ENCODE assay signal across 2 cellular contexts in the genomic region with DNA sequence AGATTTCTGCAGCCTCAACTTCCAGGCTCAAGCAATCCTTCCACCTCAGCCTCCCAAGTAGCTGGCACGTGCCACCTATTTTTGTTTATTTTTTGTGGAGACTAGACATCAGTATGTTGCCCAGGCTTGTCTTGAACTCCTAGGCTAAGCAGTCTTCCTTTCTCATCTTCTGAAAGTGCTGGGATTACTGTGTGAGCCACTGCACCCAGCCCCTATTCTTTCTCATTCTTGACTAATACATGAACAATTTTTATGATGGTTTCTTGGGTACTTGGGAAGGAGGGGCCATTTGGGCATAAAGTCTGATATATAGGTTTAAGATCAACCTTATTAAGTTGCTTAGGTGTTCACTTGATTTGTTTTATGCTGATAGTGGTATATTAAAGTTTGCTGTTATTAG.
TF ChIP-seq lines count a peak whose summit lies in the region.

No MANE protein-coding gene starts in this region.

TF ChIP-seq in WTC11, 78 proteins besides CTCF, POLR2A, EP300 and RAD21:
- TF ChIP-seq RORB (CRISPR knock-in tag; IDR thresholded peaks at IDR 0.05) (no peak), NFYB (CRISPR knock-in tag; conservative IDR thresholded peaks at IDR 0.05; ENCODE audit: low read depth) (no peak), ZNF671 (CRISPR knock-in tag; IDR thresholded peaks at IDR 0.05) (no peak), HMGA2 (CRISPR knock-in tag; IDR thresholded peaks at IDR 0.05) (no peak), GTF2I (CRISPR knock-in tag; conservative IDR thresholded peaks at IDR 0.05) (no peak)
- TF ChIP-seq, protein P1, sequence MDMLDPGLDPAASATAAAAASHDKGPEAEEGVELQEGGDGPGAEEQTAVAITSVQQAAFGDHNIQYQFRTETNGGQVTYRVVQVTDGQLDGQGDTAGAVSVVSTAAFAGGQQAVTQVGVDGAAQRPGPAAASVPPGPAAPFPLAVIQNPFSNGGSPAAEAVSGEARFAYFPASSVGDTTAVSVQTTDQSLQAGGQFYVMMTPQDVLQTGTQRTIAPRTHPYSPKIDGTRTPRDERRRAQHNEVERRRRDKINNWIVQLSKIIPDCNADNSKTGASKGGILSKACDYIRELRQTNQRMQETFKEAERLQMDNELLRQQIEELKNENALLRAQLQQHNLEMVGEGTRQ (CRISPR knock-in tag; IDR thresholded peaks at IDR 0.05), result no peak
- TF ChIP-seq, protein P2, sequence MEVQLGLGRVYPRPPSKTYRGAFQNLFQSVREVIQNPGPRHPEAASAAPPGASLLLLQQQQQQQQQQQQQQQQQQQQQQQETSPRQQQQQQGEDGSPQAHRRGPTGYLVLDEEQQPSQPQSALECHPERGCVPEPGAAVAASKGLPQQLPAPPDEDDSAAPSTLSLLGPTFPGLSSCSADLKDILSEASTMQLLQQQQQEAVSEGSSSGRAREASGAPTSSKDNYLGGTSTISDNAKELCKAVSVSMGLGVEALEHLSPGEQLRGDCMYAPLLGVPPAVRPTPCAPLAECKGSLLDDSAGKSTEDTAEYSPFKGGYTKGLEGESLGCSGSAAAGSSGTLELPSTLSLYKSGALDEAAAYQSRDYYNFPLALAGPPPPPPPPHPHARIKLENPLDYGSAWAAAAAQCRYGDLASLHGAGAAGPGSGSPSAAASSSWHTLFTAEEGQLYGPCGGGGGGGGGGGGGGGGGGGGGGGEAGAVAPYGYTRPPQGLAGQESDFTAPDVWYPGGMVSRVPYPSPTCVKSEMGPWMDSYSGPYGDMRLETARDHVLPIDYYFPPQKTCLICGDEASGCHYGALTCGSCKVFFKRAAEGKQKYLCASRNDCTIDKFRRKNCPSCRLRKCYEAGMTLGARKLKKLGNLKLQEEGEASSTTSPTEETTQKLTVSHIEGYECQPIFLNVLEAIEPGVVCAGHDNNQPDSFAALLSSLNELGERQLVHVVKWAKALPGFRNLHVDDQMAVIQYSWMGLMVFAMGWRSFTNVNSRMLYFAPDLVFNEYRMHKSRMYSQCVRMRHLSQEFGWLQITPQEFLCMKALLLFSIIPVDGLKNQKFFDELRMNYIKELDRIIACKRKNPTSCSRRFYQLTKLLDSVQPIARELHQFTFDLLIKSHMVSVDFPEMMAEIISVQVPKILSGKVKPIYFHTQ (CRISPR knock-in tag; IDR thresholded peaks at IDR 0.05), result no peak

TF ChIP-seq in GM12891, 5 proteins besides CTCF, POLR2A, EP300 and RAD21:
- TF ChIP-seq PAX5 (IDR thresholded peaks at IDR 0.05; ENCODE audit: insufficient read depth, low read length, severe bottlenecking), result no peak
